ENCODE assay signal across 8 cellular contexts in the genomic region with DNA sequence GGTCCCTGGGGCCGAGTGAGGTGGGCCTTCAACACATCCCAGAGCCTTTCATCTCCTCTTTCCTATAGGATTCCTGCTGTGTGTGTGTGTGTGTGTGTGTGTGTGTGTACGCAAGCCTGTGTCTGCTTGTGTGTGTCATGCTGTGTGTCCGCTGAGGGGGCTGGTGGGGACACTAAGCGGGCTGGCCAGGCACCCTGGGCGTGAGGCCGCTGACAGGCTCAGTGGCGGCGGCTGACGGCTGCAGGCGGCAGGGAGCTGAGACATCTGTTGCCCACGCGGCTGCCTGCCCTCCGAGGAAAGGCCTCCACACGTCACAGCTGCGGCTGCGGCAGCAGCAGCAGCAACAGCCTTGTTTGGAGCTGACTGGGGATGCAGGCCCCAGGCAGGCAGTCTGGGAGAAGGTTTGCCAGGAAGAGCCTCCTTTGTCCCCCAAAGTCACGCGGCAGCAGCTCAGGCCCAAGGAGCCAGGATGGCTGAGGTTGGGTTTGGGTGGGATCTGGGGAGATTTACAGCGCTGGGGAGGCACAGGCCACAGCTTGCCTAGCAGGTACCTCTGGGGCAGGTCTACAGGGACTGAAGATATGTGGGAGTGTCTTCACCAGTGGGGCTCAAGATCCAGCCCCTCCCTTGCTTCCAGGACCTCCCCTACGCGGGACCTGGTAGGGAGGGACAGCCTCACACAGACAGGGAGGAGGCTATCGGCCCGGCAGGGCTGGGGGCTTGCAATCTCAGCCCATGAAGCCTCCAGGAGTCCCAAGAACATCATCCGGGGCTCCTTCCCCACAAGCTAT. TPM values are rescaled to one million over a fixed set of nuclear protein-coding genes. Genes with fewer than 3 reads are reported as not detected.
DNase-seq lines count a peak whose midpoint lies in the region; ATAC-seq and TF ChIP-seq lines count a peak whose summit lies in the region.

No MANE protein-coding gene starts in this region.

- DNase-seq in HFF-Myc (ENCODE audit: extremely low read depth, low read depth) (peak; percentile 75), body of pancreas (peak in 3 of 4 donors; percentile 48 to 54 (median 52)), kidney epithelial cell (ENCODE audit: low read depth) (no peak), stromal cell of bone marrow (ENCODE audit: low read depth) (peak; percentile 80), HuH-7.5 (ENCODE audit: low spot score) (no peak)

- H3K4me3 ChIP-seq in HFF-Myc (replicated peaks; ENCODE audit: low read depth, low read length) (peak overlapping the region; percentile 67), body of pancreas (no peak overlapping the region), kidney epithelial cell (ENCODE audit: low read depth, low read length) (peak overlapping the region; percentile 86)

- ATAC-seq in body of pancreas (peak; percentile 9), HG03439 (IDR thresholded peaks at IDR 0.05; ENCODE audit: unreplicated experiment) (no peak), HG02938 (IDR thresholded peaks at IDR 0.05; ENCODE audit: unreplicated experiment) (no peak), GM21360 (IDR thresholded peaks at IDR 0.05; ENCODE audit: unreplicated experiment) (no peak)

- intact Hi-C loops in body of pancreas (cut with DNase I) = no loop called here

- TF ChIP-seq POLR2A in body of pancreas (IDR thresholded peaks at IDR 0.05) = peak in 1 of 3 donors; percentile 9

- WGBS in body of pancreas, 2 donors = 61 to 73% methylated on average over 2 to 24 of the region's 24 CpGs

- H3K36me3 ChIP-seq in body of pancreas (replicated peaks in 1 of 2; ENCODE audit: insufficient read depth in 1 of 2, low read depth in 2 of 2) (no peaks in the 10 kb centered on the region), kidney epithelial cell (ENCODE audit: control insufficient read depth, insufficient read depth, low read length) (peaks cover 5% of the 10 kb centered on the region)

- H3K27ac ChIP-seq in body of pancreas = peak overlapping the region in 2 of 4 donors; percentile 26 to 55

- H3K4me1 ChIP-seq in body of pancreas = peaks cover 24% of the 10 kb centered on the region

- H3K9me3 ChIP-seq in body of pancreas = no peaks in the 10 kb centered on the region

- H3K27me3 ChIP-seq in body of pancreas (no peaks in the 10 kb centered on the region), kidney epithelial cell (ENCODE audit: control insufficient read depth, insufficient read depth, low read length) (no peaks in the 10 kb centered on the region)

- TF ChIP-seq CTCF in HFF-Myc (IDR thresholded peaks at IDR 0.05; ENCODE audit: low read depth, low read length, missing control alignments) (no peak), body of pancreas (IDR thresholded peaks at IDR 0.05) (no peak), kidney epithelial cell (IDR thresholded peaks at IDR 0.05; ENCODE audit: insufficient read depth, low read length, poor library complexity, severe bottlenecking) (no peak)

RNA-seq across cellular contexts. Expression of a gene that starts 1.8 kb away (rescaled TPM):
- total RNA-seq in body of pancreas (1 to 10 TPM; 4.2 to 4.3 TPM), kidney epithelial cell (146 and 164 TPM in 2 replicates)

RNA-seq across cellular contexts. Expression of a gene that starts 31.6 kb away (rescaled TPM):
- total RNA-seq in body of pancreas (10 to 100 TPM; 32.3 to 57.9 TPM), kidney epithelial cell (71.5 and 77.5 TPM in 2 replicates)

RNA-seq across cellular contexts. Expression of a gene that starts 34.9 kb away (rescaled TPM):
- not detected for total RNA-seq in body of pancreas
- 1.8 and 2.3 TPM in 2 replicates for total RNA-seq in kidney epithelial cell

Comparison
In these comparisons a context has a peak if more than half of its experiments do, and no peak if none do; other contexts are left out.
1. DNase-seq: peak in HFF-Myc (single experiment), body of pancreas (3 of 4) and stromal cell of bone marrow (single experiment); none in kidney epithelial cell (single experiment) and HuH-7.5 (single experiment).
2. H3K4me3 ChIP-seq: peak in HFF-Myc (single experiment) and kidney epithelial cell (single experiment); none in body of pancreas (0 of 2).
3. RNA of a gene that starts 1.8 kb away (total RNA-seq): 146 to 164 TPM in kidney epithelial cell; 4.2 to 4.3 TPM in body of pancreas; every median in the first group is over 10 times any median in the second.